17 cellular contexts compared by ENCODE assay signal in the genomic region with DNA sequence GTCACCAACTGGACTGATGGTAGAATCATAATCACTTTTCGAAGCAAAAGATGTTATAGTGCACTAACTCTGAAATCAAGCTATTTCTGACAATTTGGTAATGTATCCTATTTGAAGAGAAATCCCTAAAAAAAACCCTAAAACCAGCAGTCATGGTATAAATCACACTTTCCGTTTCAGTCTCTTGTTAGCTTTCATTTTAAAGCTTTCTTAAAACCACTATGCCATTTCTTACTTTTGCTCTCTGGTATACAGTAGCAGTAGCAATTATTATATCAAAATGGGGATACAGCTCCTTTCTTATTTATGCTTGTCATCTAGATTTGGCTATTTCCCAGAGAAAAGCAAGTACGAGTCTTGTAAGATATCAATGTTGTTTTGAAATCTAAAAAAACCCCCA.
DNase-seq lines count a peak whose midpoint lies in the region; ATAC-seq and TF ChIP-seq lines count a peak whose summit lies in the region.
"Had no signal": no experiment of that assay in that cellular context is flagged by ENCODE, and none has a peak within 500 bp of the region (broad histone marks: within the 10 kb centered on the region; RNA-seq: fewer than 3 reads in every experiment).

No MANE protein-coding gene starts in this region.

- H3K4me3 ChIP-seq in GM12864 (ENCODE audit: low read depth, low read length) = no peak overlapping the region; the same call in 1 of the 2 replicates
- H3K4me3 ChIP-seq: sigmoid colon had no signal

- TF ChIP-seq CTCF in GM12864 (IDR thresholded peaks at IDR 0.05; ENCODE audit: low read depth, low read length, missing control alignments) (no peak), GM20000 (IDR thresholded peaks at IDR 0.05; ENCODE audit: extremely low read depth, missing control alignments) (no peak)

- ATAC-seq in HG02870 (IDR thresholded peaks at IDR 0.05; ENCODE audit: unreplicated experiment) = peak; percentile 58
- ATAC-seq in HG03521 (IDR thresholded peaks at IDR 0.05; ENCODE audit: unreplicated experiment) = peak; percentile 39
- ATAC-seq in GM19463 (IDR thresholded peaks at IDR 0.05; ENCODE audit: unreplicated experiment) = no peak
- no peak for ATAC-seq in left cardiac atrium
- ATAC-seq: Right ventricle myocardium inferior had no signal

- intact Hi-C loops in left cardiac atrium (cut with DNase I) = no loop called here

- DNase-seq in GM12864 (ENCODE audit: low read depth) (peak; percentile 7), GM20000 (ENCODE audit: low spot score) (peak; percentile 4), nucleus accumbens (lab: John Stamatoyannopoulos, UW) (no peak), left cardiac atrium (no peak)
- DNase-seq in activated CD4-positive, alpha-beta T cell treated with anti-CD3 and anti-CD28 coated beads for 1 hour = no peak
- DNase-seq: activated CD4-positive, alpha-beta T cell treated with anti-CD3 and anti-CD28 coated beads, Interleukin-2, amount 10 ng/mL, durations not matched to agents 7 days and 5 days; activated T-cell treated with anti-CD3 and anti-CD28 coated beads, Interleukin-2, amount 50 U/mL, for 24 hours; CD4-positive, alpha-beta memory T cell; immature natural killer cell; midbrain; NCI-H2107; sigmoid colon; stimulated activated CD4-positive, alpha-beta T cell treated with anti-CD3 and anti-CD28 coated beads, Interleukin-4, amount 100 ng/mL, for 24 hours had no signal

Comparison
In these comparisons a context has a peak if more than half of its experiments do, and no peak if none do; other contexts are left out.
1. DNase-seq: peak in GM12864 (single experiment) and GM20000 (single experiment); none in activated CD4-positive, alpha-beta T cell treated with anti-CD3 and anti-CD28 coated beads for 1 hour (single experiment), nucleus accumbens (0 of 56) and left cardiac atrium (single experiment).
2. ATAC-seq: peak in HG02870 (single experiment) and HG03521 (single experiment); none in GM19463 (single experiment) and left cardiac atrium (0 of 2).